26 cellular contexts compared by ENCODE assay signal in the genomic region with DNA sequence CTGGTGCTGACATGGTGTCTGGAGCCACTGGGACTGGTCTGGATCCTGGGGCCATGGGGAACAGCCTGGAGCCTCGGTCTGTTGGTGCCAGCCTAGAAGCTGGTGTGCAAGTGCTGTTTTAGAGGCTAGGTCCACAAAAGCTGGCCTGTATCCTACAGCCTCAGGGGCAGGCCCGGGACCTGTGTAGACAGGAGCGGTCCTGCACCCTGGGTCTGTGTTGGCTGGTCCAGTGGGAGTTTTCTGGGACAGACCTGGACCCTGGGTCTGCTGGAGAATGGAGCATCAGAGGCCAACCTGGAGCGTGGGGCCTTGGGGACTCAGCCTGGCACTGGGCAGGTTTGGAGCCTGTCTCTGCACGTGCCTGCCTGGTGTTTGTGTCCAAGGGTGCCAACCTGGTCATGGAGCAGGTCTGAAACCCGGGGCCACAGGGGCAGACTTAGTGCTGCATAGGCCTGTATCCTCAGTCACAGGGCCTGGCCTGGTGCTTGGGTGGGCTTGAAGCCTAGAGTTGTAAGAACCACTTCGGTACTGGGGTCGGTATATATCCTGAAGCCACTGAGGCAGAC.
"Had no signal": no experiment of that assay in that cellular context is flagged by ENCODE, and none has a peak within 500 bp of the region (broad histone marks: within the 10 kb centered on the region; RNA-seq: fewer than 3 reads in every experiment).

No MANE protein-coding gene starts in this region.

- H3K9me3 ChIP-seq: left lung, testis had no signal

- H3K4me3 Mint-ChIP-seq: activated CD8-positive, alpha-beta T cell treated with anti-CD3 and anti-CD28 coated beads, Interleukin-2, amount 10 ng/mL, durations not matched to agents 7 days and 5 days; activated naive CD8-positive, alpha-beta T cell; immature natural killer cell; nephron; stimulated activated memory B cell treated with anti-CD40 and anti-IgM and Interleukin-4, amounts not matched to agents 10 μg/mL and 1 μg/mL and 100 μg/mL, for 72 hours; T-helper 2 cell treated with Interferon-gamma antibody and Interleukin-4, amounts not matched to agents 5 μg/mL and 100 μg/mL, for 36 hours had no signal

- H3K36me3 ChIP-seq: cardiac muscle cell, left lung had no signal

- H3K27me3 Mint-ChIP-seq: activated naive CD8-positive, alpha-beta T cell; stimulated activated memory B cell treated with anti-CD40 and anti-IgM and Interleukin-4, amounts not matched to agents 10 μg/mL and 1 μg/mL and 100 μg/mL, for 72 hours had no signal

- H3K27me3 ChIP-seq: cardiac muscle cell, foreskin keratinocyte, hepatocyte, left lung, testis had no signal

- H3K4me1 Mint-ChIP-seq: nephron had no signal

- DNase-seq: activated CD4-positive, alpha-beta T cell treated with anti-CD3 and anti-CD28 coated beads for 1 hour; activated CD4-positive, alpha-beta T cell treated with anti-CD3 and anti-CD28 coated beads, Interleukin-2, amount 50 U/mL, for 1 hour; activated CD8-positive, alpha-beta T cell treated with anti-CD3 and anti-CD28 coated beads, Interleukin-2, amount 10 ng/mL, durations not matched to agents 7 days and 5 days; activated naive CD4-positive, alpha-beta T cell; activated T-cell treated with anti-CD3 and anti-CD28 coated beads, Interleukin-2, amount 50 U/mL, for 1 hour; amniotic stem cell; effector CD4-positive, alpha-beta T cell; foreskin keratinocyte; immature natural killer cell; kidney glomerular epithelial cell; mammary epithelial cell; midbrain; small intestine; stimulated activated CD4-positive, alpha-beta T cell treated with anti-CD3 and anti-CD28 coated beads, Interleukin-15, amount 100 ng/mL, for 24 hours; testis; trophoblast cell had no signal

- H3K27ac ChIP-seq: cardiac muscle cell, foreskin keratinocyte, hepatocyte, left lung, testis, VCaP had no signal

- ATAC-seq: activated CD8-positive, alpha-beta T cell treated with anti-CD3 and anti-CD28 coated beads, Interleukin-2, amount 10 ng/mL, durations not matched to agents 7 days and 5 days; foreskin keratinocyte; left lung; sciatic nerve; SK-N-SH treated with all-trans-retinoic acid at 6 μM for 48 hours; stimulated activated memory B cell treated with anti-CD40 and anti-IgM and Interleukin-4, amounts not matched to agents 10 μg/mL and 1 μg/mL and 100 μg/mL, for 72 hours had no signal

- H3K4me1 ChIP-seq: left lung, testis had no signal

- H3K27ac Mint-ChIP-seq: activated CD8-positive, alpha-beta T cell treated with anti-CD3 and anti-CD28 coated beads, Interleukin-2, amount 10 ng/mL, durations not matched to agents 7 days and 5 days; activated naive CD8-positive, alpha-beta T cell; immature natural killer cell; nephron; stimulated activated memory B cell treated with anti-CD40 and anti-IgM and Interleukin-4, amounts not matched to agents 10 μg/mL and 1 μg/mL and 100 μg/mL, for 72 hours; T-helper 2 cell treated with Interferon-gamma antibody and Interleukin-4, amounts not matched to agents 5 μg/mL and 100 μg/mL, for 36 hours had no signal

- H3K4me3 ChIP-seq: cardiac muscle cell, hepatocyte, left lung, testis had no signal

- H3K9me3 Mint-ChIP-seq: immature natural killer cell; nephron; T-helper 2 cell treated with Interferon-gamma antibody and Interleukin-4, amounts not matched to agents 5 μg/mL and 100 μg/mL, for 36 hours had no signal
